ENCODE assay signal across 8 cellular contexts in the genomic region with DNA sequence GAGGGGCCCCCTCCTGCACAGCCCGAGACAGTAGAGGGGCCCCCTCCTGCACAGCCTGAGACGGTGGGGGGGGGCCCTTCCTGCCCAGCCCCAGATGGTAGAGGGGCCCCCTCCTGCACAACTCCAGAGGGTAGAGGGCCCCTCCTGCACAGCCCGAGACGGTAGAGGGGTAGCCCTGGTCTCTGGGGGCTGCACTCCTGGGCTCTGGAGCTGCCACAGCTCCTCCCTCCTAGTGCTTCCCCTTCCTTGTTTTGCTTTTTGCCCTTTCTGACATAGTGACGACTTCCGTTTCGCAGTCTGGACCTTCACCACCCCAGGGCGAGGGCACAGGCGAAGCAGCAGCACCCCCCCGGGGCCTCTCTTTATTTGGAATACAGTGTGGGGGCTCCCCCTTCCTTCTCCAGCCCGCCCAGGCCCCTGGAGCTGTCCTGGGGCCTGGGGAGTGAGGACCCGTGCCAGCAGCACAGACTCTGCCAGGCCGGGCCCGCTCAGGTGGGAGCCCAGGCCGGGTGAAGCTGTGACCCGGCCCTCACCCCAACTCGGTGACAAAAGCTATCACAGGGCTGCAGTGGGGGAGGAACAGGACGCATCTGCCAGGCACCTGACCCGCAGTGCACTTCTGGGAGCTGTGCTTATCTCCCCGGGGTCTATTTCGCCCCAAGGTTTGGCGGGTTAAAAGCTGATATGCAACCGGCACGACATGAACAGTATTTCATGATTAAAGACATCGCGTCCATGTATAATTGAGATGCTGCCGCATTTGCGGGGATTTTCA. TPM values are rescaled to one million over a fixed set of nuclear protein-coding genes. Genes with fewer than 3 reads are reported as not detected.
DNase-seq lines count a peak whose midpoint lies in the region; ATAC-seq and TF ChIP-seq lines count a peak whose summit lies in the region.

No MANE protein-coding gene starts in this region.

- POLR2A ChIA-PET in PC-9 (lab: Charles Lee; ENCODE audit: unreplicated experiment) = interaction anchor here (0.6 to 0.8 kb wide), 6 partner anchors 29 to 1155 kb away, joined by 3 to 9 read pairs (median 6); no protein-coding TSS in a partner anchor

- TSS peak; percentile 83 for BruUV-seq in PC-9 (replicated peaks; lab: Mats Ljungman, UMichigan)

- ATAC-seq in HG03064 (IDR thresholded peaks at IDR 0.05; ENCODE audit: low read depth, unreplicated experiment) = peak; percentile 38
- ATAC-seq in natural killer cell = peak; percentile 58 to 73 (median 59)

- H3K27ac ChIP-seq in PC-9 (peak overlapping the region; percentile 2; the same call in 1 of the 2 replicates), stomach smooth muscle (ENCODE audit: low read length) (peak overlapping the region; percentile 89)

- H3K4me1 ChIP-seq in PC-9 (replicated peaks; ENCODE audit: insufficient read depth) = no peaks in the 10 kb centered on the region
- peaks cover 30% of the 10 kb centered on the region for H3K4me1 ChIP-seq in stomach smooth muscle (ENCODE audit: control insufficient read depth, insufficient read depth, low read length)

- TF ChIP-seq CTCF in PC-9 (conservative IDR thresholded peaks at IDR 0.05) = no peak
- TF ChIP-seq CTCF in fibroblast of mammary gland (conservative IDR thresholded peaks at IDR 0.05; ENCODE audit: control insufficient read depth, insufficient read depth, low read depth, low read length) = no peak
- TF ChIP-seq CTCF in natural killer cell (IDR thresholded peaks at IDR 0.05) = no peak

- intact Hi-C loops in PC-9 (cut with micrococcal nuclease; ENCODE audit: unreplicated experiment) (loop anchor here (1.0 to 10.0 kb wide), 6 partner anchors 37 to 381 kb away; a partner anchor contains a TSS), natural killer cell (cut with micrococcal nuclease) (loop anchor here (1.0 to 5.0 kb wide), 5 partner anchors 29 to 171 kb away; a partner anchor contains a TSS)

- H3K9ac ChIP-seq in stomach smooth muscle (ENCODE audit: low read length in 2 of 2) = peak overlapping the region; percentile 89 to 90

- H3K36me3 ChIP-seq in PC-9 (ENCODE audit: low read depth) (no peaks in the 10 kb centered on the region), stomach smooth muscle (ENCODE audit: control insufficient read depth in 2 of 2, insufficient read depth in 2 of 2, low read length in 2 of 2) (no peaks in the 10 kb centered on the region)

- no peaks in the 10 kb centered on the region for H3K27me3 Mint-ChIP-seq in natural killer cell (ENCODE audit: low read depth in 2 of 2)

- CTCF ChIA-PET in PC-9 (lab: Charles Lee) = interaction anchor here (0.6 to 0.8 kb wide), 3 partner anchors 15 to 566 kb away, joined by 3 to 6 read pairs (median 4); no protein-coding TSS in a partner anchor

- H3K4me3 Mint-ChIP-seq in natural killer cell = peak overlapping the region; percentile 92

- H3K4me3 ChIP-seq in PC-9 (peak overlapping the region; percentile 75), fibroblast of mammary gland (ENCODE audit: control insufficient read depth, low read depth, low read length) (peak overlapping the region; percentile 70), stomach smooth muscle (ENCODE audit: low read length in 2 of 2) (peak overlapping the region; percentile 86)

- no peaks in the 10 kb centered on the region for H3K36me3 Mint-ChIP-seq in natural killer cell

- H3K9me3 Mint-ChIP-seq in natural killer cell = no peaks in the 10 kb centered on the region

- peaks cover 6 to 28% of the 10 kb centered on the region in 2 donors for H3K4me1 Mint-ChIP-seq in natural killer cell

- no peaks in the 10 kb centered on the region for H3K9me2 ChIP-seq in PC-9 (ENCODE audit: insufficient read depth)

- 0 out of 2 replicates have a peak, but pooled peaks cover 6% of the 10 kb centered on the region for H3K79me2 ChIP-seq in PC-9 (ENCODE audit: low read depth)

- H2AFZ ChIP-seq in PC-9 = peak overlapping the region; percentile 83

- peak overlapping the region; percentile 95 for H3K27ac Mint-ChIP-seq in natural killer cell

- DNase-seq in NCI-H1417 (lab: John Stamatoyannopoulos, UW) (peak in 2 of 3 experiments; percentile 73 to 75), NCI-H1417 treated with DMSO at 0.1 percent for 48 hours (lab: John Stamatoyannopoulos, UW) (no peak), PC-9 (peak in 1 of 2 experiments; percentile 47), activated T-helper 1 cell treated with Interleukin-2 at 50 U/mL for 16 hours (ENCODE audit: low read depth) (peak; percentile 47), fibroblast of mammary gland (ENCODE audit: low read depth) (peak; percentile 37), natural killer cell (peak; percentile 71)

- no peaks in the 10 kb centered on the region for H4K20me1 ChIP-seq in PC-9 (ENCODE audit: insufficient read depth)

- no peaks in the 10 kb centered on the region for H3K9me3 ChIP-seq in PC-9 (ENCODE audit: insufficient read depth, low read depth)
- no peaks in the 10 kb centered on the region for H3K9me3 ChIP-seq in stomach smooth muscle (ENCODE audit: control insufficient read depth in 2 of 2, low read length in 2 of 2)

- H3F3A ChIP-seq in PC-9 (ENCODE audit: insufficient read depth, low read depth) = peaks cover 9% of the 10 kb centered on the region; the same call in 1 of the 2 replicates

- peak overlapping the region; percentile 96 for H3K4me2 ChIP-seq in PC-9

- H3K27me3 ChIP-seq in PC-9 (ENCODE audit: insufficient read depth, low read depth) (no peaks in the 10 kb centered on the region), stomach smooth muscle (ENCODE audit: control insufficient read depth in 1 of 2, insufficient read depth in 2 of 2, low read length in 2 of 2) (peaks cover 3 to 4% of the 10 kb centered on the region in 2 donors)

RNA-seq across cellular contexts. Expression of a gene that starts 1.1 kb away (rescaled TPM):
- 26.1 and 35.3 TPM in 2 replicates for total RNA-seq in PC-9 (2021)
- 10 to 100 TPM; 11.3 to 15.1 (median 11.6) TPM for total RNA-seq in natural killer cell

RNA-seq across cellular contexts. Expression of a gene that starts 29.3 kb away (rescaled TPM):
- total RNA-seq in PC-9 (2021) = 9.9 and 13.8 TPM in 2 replicates
- total RNA-seq in natural killer cell = 100 to 1,000 TPM; 228 to 266 (median 262) TPM

RNA-seq across cellular contexts. Expression of a gene that starts 47.3 kb away (rescaled TPM):
- 2.7 and 4.9 TPM in 2 replicates for total RNA-seq in PC-9 (2021)
- total RNA-seq in natural killer cell = 1 to 10 TPM in 2 of 3 donors, not detected in 1; 1.3 to 2.0 TPM

RNA-seq across cellular contexts. Expression of a gene that starts 55.4 kb away (rescaled TPM):
- total RNA-seq in PC-9 (2021) = not detected in 2 replicates
- not detected for total RNA-seq in natural killer cell

RNA-seq across cellular contexts. Expression of a gene that starts 59.1 kb away (rescaled TPM):
- total RNA-seq in PC-9 (2021) = 20.5 and 33.4 TPM in 2 replicates
- total RNA-seq in natural killer cell = 10 to 100 TPM; 48.2 to 75.7 (median 61.8) TPM

Comparison
In these comparisons a context has a peak if more than half of its experiments do, and no peak if none do; other contexts are left out.
1. RNA of a gene that starts 29.3 kb away (total RNA-seq): 228 to 266 TPM in natural killer cell; 9.9 to 13.8 TPM in PC-9; every median in the first group is over 10 times any median in the second.
2. Peak in every context shown above with its lines, with median percentiles within 50 percentile points of each other: H3K4me3 ChIP-seq.